Comparison of ENCODE assay signal across 8 cellular contexts in the genomic region with DNA sequence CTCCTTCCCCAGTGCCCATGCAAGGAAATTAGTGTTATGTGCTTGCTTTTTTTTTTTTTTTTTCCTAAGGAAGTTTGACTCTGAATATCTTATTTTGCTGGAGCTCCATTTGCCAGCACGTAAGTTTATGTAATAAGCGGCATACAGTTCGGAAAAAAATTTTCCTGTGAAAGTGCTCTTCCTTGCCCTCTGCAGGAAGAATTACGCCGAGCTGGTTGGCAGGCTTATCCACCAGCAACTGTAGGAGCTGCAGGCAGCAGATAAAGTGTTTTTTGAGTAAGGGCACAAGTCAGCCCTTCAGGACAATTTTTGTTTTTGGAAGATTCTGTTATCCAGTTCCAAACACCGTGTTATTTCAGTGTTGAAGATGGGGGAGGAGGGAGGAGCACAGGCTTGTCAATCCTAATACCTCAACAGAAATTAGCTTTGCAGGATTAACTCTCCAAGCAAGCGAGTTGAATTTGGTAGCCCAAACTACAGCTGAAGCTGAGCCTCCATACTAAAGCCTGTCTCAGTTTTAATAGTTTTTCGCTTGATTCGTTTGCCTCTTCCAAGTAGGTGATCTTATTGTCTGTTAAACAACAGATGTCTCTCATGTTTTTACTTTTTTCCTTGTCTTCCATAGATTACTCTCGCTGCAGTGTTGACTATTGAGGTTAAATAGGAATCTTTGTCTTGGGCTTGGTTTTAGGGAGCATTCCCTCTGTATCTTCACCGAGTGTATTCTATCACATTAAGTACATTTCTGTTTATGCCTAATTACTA. TPM values are rescaled to one million over a fixed set of nuclear protein-coding genes. Genes with fewer than 3 reads are reported as not detected.
DNase-seq lines count a peak whose midpoint lies in the region; ATAC-seq and TF ChIP-seq lines count a peak whose summit lies in the region.

No MANE protein-coding gene starts in this region.

- peak overlapping the region; percentile 76 for H3K4me3 Mint-ChIP-seq in activated naive CD8-positive, alpha-beta T cell treated with anti-CD3 and anti-CD28 coated beads, Interleukin-2, amount 10 ng/mL, durations not matched to agents 7 days and 5 days
- peak overlapping the region; percentile 90 for H3K4me3 Mint-ChIP-seq in glutamatergic neuron (ENCODE audit: unreplicated experiment)

- peaks cover 83% of the 10 kb centered on the region for H3K27me3 Mint-ChIP-seq in activated naive CD8-positive, alpha-beta T cell treated with anti-CD3 and anti-CD28 coated beads, Interleukin-2, amount 10 ng/mL, durations not matched to agents 7 days and 5 days
- H3K27me3 Mint-ChIP-seq in glutamatergic neuron (ENCODE audit: unreplicated experiment), result peaks cover 4% of the 10 kb centered on the region

- H3K36me3 Mint-ChIP-seq in activated naive CD8-positive, alpha-beta T cell treated with anti-CD3 and anti-CD28 coated beads, Interleukin-2, amount 10 ng/mL, durations not matched to agents 7 days and 5 days, result no peaks in the 10 kb centered on the region
- no peaks in the 10 kb centered on the region for H3K36me3 Mint-ChIP-seq in glutamatergic neuron (ENCODE audit: unreplicated experiment)

- H3K4me3 ChIP-seq in AG09309 (ENCODE audit: control insufficient read depth, low read depth, low read length) (peak overlapping the region; percentile 36), neutrophil (ENCODE audit: low read depth in 1 of 2, low read length in 1 of 2) (peak overlapping the region; percentile 70 to 78)

- peaks cover 11% of the 10 kb centered on the region for H3K4me1 Mint-ChIP-seq in activated naive CD8-positive, alpha-beta T cell treated with anti-CD3 and anti-CD28 coated beads, Interleukin-2, amount 10 ng/mL, durations not matched to agents 7 days and 5 days
- no peaks in the 10 kb centered on the region for H3K4me1 Mint-ChIP-seq in glutamatergic neuron (ENCODE audit: low read depth, unreplicated experiment)

- ATAC-seq in activated naive CD8-positive, alpha-beta T cell treated with anti-CD3 and anti-CD28 coated beads, Interleukin-2, amount 10 ng/mL, durations not matched to agents 7 days and 5 days (ENCODE audit: low read depth), result no peak
- ATAC-seq in HG02885 (IDR thresholded peaks at IDR 0.05; ENCODE audit: poor library complexity, unreplicated experiment) (no peak), HG03520 (IDR thresholded peaks at IDR 0.05; ENCODE audit: unreplicated experiment) (no peak)

- H3K9me3 Mint-ChIP-seq in activated naive CD8-positive, alpha-beta T cell treated with anti-CD3 and anti-CD28 coated beads, Interleukin-2, amount 10 ng/mL, durations not matched to agents 7 days and 5 days, result no peaks in the 10 kb centered on the region
- no peaks in the 10 kb centered on the region for H3K9me3 Mint-ChIP-seq in glutamatergic neuron (ENCODE audit: unreplicated experiment)

- H3K27ac Mint-ChIP-seq in activated naive CD8-positive, alpha-beta T cell treated with anti-CD3 and anti-CD28 coated beads, Interleukin-2, amount 10 ng/mL, durations not matched to agents 7 days and 5 days, result no peak overlapping the region
- H3K27ac Mint-ChIP-seq in glutamatergic neuron (ENCODE audit: unreplicated experiment), result no peak overlapping the region

- peaks cover 79% of the 10 kb centered on the region for H3K27me3 ChIP-seq in neutrophil

- no peaks in the 10 kb centered on the region for H3K9me3 ChIP-seq in neutrophil

- H3K27ac ChIP-seq in neutrophil, result no peak overlapping the region

- peak; percentile 43 for DNase-seq in AG09309 (ENCODE audit: low read depth)
- peak; percentile 35 for DNase-seq in NCI-H2227 treated with DMSO at 0.1 percent for 48 hours (lab: John Stamatoyannopoulos, UW)
- no peak for DNase-seq in activated naive CD8-positive, alpha-beta T cell treated with anti-CD3 and anti-CD28 coated beads, Interleukin-2, amount 10 ng/mL, durations not matched to agents 7 days and 5 days
- peak; percentile 35 for DNase-seq in glutamatergic neuron

- TF ChIP-seq CTCF in AG09309 (IDR thresholded peaks at IDR 0.05; ENCODE audit: control insufficient read depth, insufficient read depth, low read depth, low read length, missing control alignments) (peak; percentile 63), GM12874 (IDR thresholded peaks at IDR 0.05; ENCODE audit: insufficient read depth, low read depth, low read length) (0 out of 2 replicates have a peak, but pooled peaks have one; percentile 8), glutamatergic neuron (IDR thresholded peaks at IDR 0.05; ENCODE audit: partially characterized antibody, unreplicated experiment) (no peak), neutrophil (IDR thresholded peaks at IDR 0.05) (no peak)

- no peaks in the 10 kb centered on the region for H3K36me3 ChIP-seq in neutrophil

- peaks cover 21 to 24% of the 10 kb centered on the region in 2 experiments for H3K4me1 ChIP-seq in neutrophil (ENCODE audit: control insufficient read depth in 1 of 2, insufficient read depth in 1 of 2, low read depth in 1 of 2, low read length in 1 of 2)

- POLR2A ChIA-PET in activated naive CD8-positive, alpha-beta T cell treated with anti-CD3 and anti-CD28 coated beads, Interleukin-2, amount 10 ng/mL, durations not matched to agents 7 days and 5 days (lab: Charles Lee), result interaction anchor here (0.7 to 1.5 kb wide), 3 partner anchors 33 to 142 kb away, joined by 3 to 8 read pairs (median 7); a partner anchor contains a TSS

RNA-seq across cellular contexts. Expression of a gene that starts 1.1 kb away (rescaled TPM):
- total RNA-seq in activated naive CD8-positive, alpha-beta T cell treated with anti-CD3 and anti-CD28 coated beads, Interleukin-2, amount 10 ng/mL, durations not matched to agents 7 days and 5 days, result 1 to 10 TPM; 8.3 to 10.0 TPM
- 60.6 TPM for total RNA-seq in glutamatergic neuron (ENCODE audit: unreplicated experiment)

RNA-seq across cellular contexts. Expression of a gene that starts 32.7 kb away (rescaled TPM):
- 10 to 100 TPM; 48.7 to 55.9 TPM for total RNA-seq in activated naive CD8-positive, alpha-beta T cell treated with anti-CD3 and anti-CD28 coated beads, Interleukin-2, amount 10 ng/mL, durations not matched to agents 7 days and 5 days
- 29.8 TPM for total RNA-seq in glutamatergic neuron (ENCODE audit: unreplicated experiment)

Comparison
In these comparisons a context has a peak if more than half of its experiments do, and no peak if none do; other contexts are left out.
1. CTCF ChIP-seq: peak in AG09309 (single experiment) and GM12874 (single experiment); none in glutamatergic neuron (single experiment) and neutrophil (single experiment).